8 cellular contexts compared by ENCODE assay signal in the genomic region with DNA sequence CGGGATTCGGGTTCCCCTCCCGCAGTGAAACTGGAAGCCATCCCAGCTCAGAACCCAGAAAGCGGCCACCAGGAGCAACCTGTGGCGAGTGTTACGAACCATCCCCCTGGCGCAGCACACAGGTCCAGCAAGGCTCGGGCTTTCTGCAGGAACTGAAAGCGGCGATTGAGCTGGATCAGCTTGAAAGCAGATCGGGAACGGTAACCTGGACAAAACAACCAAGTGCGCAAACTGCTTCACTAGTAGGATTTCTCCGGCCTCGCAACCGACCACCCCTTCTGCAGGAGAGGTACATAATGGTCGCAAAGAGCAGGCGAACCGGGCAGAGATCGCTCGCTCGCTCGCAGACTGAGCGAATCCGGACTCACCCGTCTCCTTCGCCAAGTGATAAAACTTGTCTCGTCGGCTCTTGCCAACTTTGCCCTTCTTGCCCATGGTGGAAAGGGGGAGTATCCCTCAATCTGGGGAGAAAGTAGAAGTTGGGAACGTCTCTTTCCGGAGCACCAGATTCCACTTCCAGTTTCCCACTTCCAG. TPM values are rescaled to one million over a fixed set of nuclear protein-coding genes. Genes with fewer than 3 reads are reported as not detected.
DNase-seq lines count a peak whose midpoint lies in the region; ATAC-seq and TF ChIP-seq lines count a peak whose summit lies in the region.

No MANE protein-coding gene starts in this region.

- H3K36me3 Mint-ChIP-seq in stimulated activated effector memory CD8-positive, alpha-beta T cell treated with anti-CD3 and anti-CD28 coated beads, Interleukin-12 subunit alpha, Interleukin-12 subunit beta, amount 100 ng/mL, for 72 hours: peaks cover 99% of the 10 kb centered on the region

- ATAC-seq in GM18498 (IDR thresholded peaks at IDR 0.05; ENCODE audit: unreplicated experiment) (peak; percentile 2), GM19035 (IDR thresholded peaks at IDR 0.05; ENCODE audit: unreplicated experiment) (no peak)
- peak; percentile 1 for ATAC-seq in stimulated activated effector memory CD8-positive, alpha-beta T cell treated with anti-CD3 and anti-CD28 coated beads, Interleukin-12 subunit alpha, Interleukin-12 subunit beta, amount 100 ng/mL, for 72 hours

- peak overlapping the region; percentile 98 for H3K4me3 ChIP-seq in HUES48 (ENCODE audit: low read depth, low read length)
- peak overlapping the region; percentile 44 to 80 (median 66) for H3K4me3 ChIP-seq in adrenal gland
- peak overlapping the region; percentile 97 for H3K4me3 ChIP-seq in iPS-18a (ENCODE audit: low read length)

- peak overlapping the region; percentile 91 for H3K4me3 Mint-ChIP-seq in stimulated activated effector memory CD8-positive, alpha-beta T cell treated with anti-CD3 and anti-CD28 coated beads, Interleukin-12 subunit alpha, Interleukin-12 subunit beta, amount 100 ng/mL, for 72 hours

- no peaks in the 10 kb centered on the region for H3K9me3 ChIP-seq in HUES48 (ENCODE audit: control insufficient read depth, insufficient read depth, low read length)
- no peaks in the 10 kb centered on the region for H3K9me3 ChIP-seq in adrenal gland (replicated peaks in 1 of 3)
- H3K9me3 ChIP-seq in iPS-18a (ENCODE audit: control insufficient read depth, low read depth, low read length): no peaks in the 10 kb centered on the region

- H3K27ac ChIP-seq in HUES48 (ENCODE audit: low read depth, low read length): peak overlapping the region; percentile 95
- peak overlapping the region in 4 of 5 donors; percentile 89 to 98 (median 92) for H3K27ac ChIP-seq in adrenal gland
- peak overlapping the region; percentile 100 for H3K27ac ChIP-seq in iPS-18a (ENCODE audit: low read length)

- H3K4me1 Mint-ChIP-seq in stimulated activated effector memory CD8-positive, alpha-beta T cell treated with anti-CD3 and anti-CD28 coated beads, Interleukin-12 subunit alpha, Interleukin-12 subunit beta, amount 100 ng/mL, for 72 hours: peaks cover 91% of the 10 kb centered on the region

- intact Hi-C loops in adrenal gland (cut with DNase I): no loop called here

- H3K4me1 ChIP-seq in HUES48 (ENCODE audit: control insufficient read depth, insufficient read depth, low read length): peaks cover 12% of the 10 kb centered on the region
- peaks cover 8 to 29% of the 10 kb centered on the region in 2 donors for H3K4me1 ChIP-seq in adrenal gland (replicated peaks in 1 of 2)
- H3K4me1 ChIP-seq in iPS-18a (ENCODE audit: control insufficient read depth, low read depth, low read length): peaks cover 4% of the 10 kb centered on the region

- no peak for TF ChIP-seq CTCF in adrenal gland (IDR thresholded peaks at IDR 0.05)

- DNase-seq in adrenal gland (peak in 5 of 7 donors; percentile 26 to 58 (median 49)), NK-92 (lab: John Stamatoyannopoulos, UW; ENCODE audit: unreplicated experiment) (no peak), DMS153 (lab: John Stamatoyannopoulos, UW) (no peak)
- DNase-seq in stimulated activated effector memory CD8-positive, alpha-beta T cell treated with anti-CD3 and anti-CD28 coated beads, Interleukin-12 subunit alpha, Interleukin-12 subunit beta, amount 100 ng/mL, for 72 hours (ENCODE audit: low spot score in 2 of 2): no peak

- no peaks in the 10 kb centered on the region for H3K9me3 Mint-ChIP-seq in stimulated activated effector memory CD8-positive, alpha-beta T cell treated with anti-CD3 and anti-CD28 coated beads, Interleukin-12 subunit alpha, Interleukin-12 subunit beta, amount 100 ng/mL, for 72 hours

- no peak for TF ChIP-seq POLR2A in adrenal gland (IDR thresholded peaks at IDR 0.05)

- peak overlapping the region; percentile 100 for H3K27ac Mint-ChIP-seq in stimulated activated effector memory CD8-positive, alpha-beta T cell treated with anti-CD3 and anti-CD28 coated beads, Interleukin-12 subunit alpha, Interleukin-12 subunit beta, amount 100 ng/mL, for 72 hours

- WGBS in adrenal gland, 4 donors: 0 to 2% (median 1%) methylated on average over 23 to 31 of the region's 31 CpGs

- H3K27me3 ChIP-seq in HUES48 (ENCODE audit: control insufficient read depth, insufficient read depth, low read length) (no peaks in the 10 kb centered on the region), adrenal gland (no peaks in the 10 kb centered on the region), iPS-18a (ENCODE audit: control insufficient read depth, insufficient read depth, low read length) (no peaks in the 10 kb centered on the region)

- H3K9ac ChIP-seq in HUES48 (ENCODE audit: low read depth, low read length) (peak overlapping the region; percentile 97), iPS-18a (ENCODE audit: low read length) (peak overlapping the region; percentile 97)

- H3K36me3 ChIP-seq in HUES48 (ENCODE audit: control insufficient read depth, insufficient read depth, low read length) (peaks cover 78% of the 10 kb centered on the region), adrenal gland (replicated peaks in 1 of 2) (peaks cover 0 to 70% of the 10 kb centered on the region in 2 donors), iPS-18a (ENCODE audit: control insufficient read depth, low read depth, low read length) (peaks cover 71% of the 10 kb centered on the region)

RNA-seq across cellular contexts. Expression of a gene that starts 0.7 kb away (rescaled TPM):
- 100 to 1,000 TPM in 5 of 8 donors, 10 to 100 TPM in 3; 79.8 to 167 (median 127) TPM for total RNA-seq in adrenal gland
- 100 to 1,000 TPM; 232 to 273 (median 247) TPM for polyA plus RNA-seq in adrenal gland

RNA-seq across cellular contexts. Expression of a gene that starts 0.9 kb away (rescaled TPM):
- total RNA-seq in adrenal gland: 10 to 100 TPM; 32.4 to 56.1 (median 43.2) TPM
- polyA plus RNA-seq in adrenal gland: 10 to 100 TPM; 19.4 to 54.1 (median 44.9) TPM

RNA-seq across cellular contexts. Expression of a gene that starts 15.9 kb away (rescaled TPM):
- 100 to 1,000 TPM in 4 of 8 donors, 10 to 100 TPM in 4; 41.9 to 185 (median 99.0) TPM for total RNA-seq in adrenal gland
- 10 to 100 TPM; 43.1 to 53.7 (median 52.7) TPM for polyA plus RNA-seq in adrenal gland

RNA-seq across cellular contexts. Expression of a gene that starts 46.9 kb away (rescaled TPM):
- not detected for total RNA-seq in adrenal gland
- not detected for polyA plus RNA-seq in adrenal gland

RNA-seq across cellular contexts. Expression of a gene that starts 52.6 kb away (rescaled TPM):
- 10 to 100 TPM; 45.0 to 99.8 (median 80.3) TPM for total RNA-seq in adrenal gland
- polyA plus RNA-seq in adrenal gland: 100 to 1,000 TPM in 1 of 3 donors, 10 to 100 TPM in 2; 80.3 to 109 (median 88.8) TPM

Comparison
In these comparisons a context has a peak if more than half of its experiments do, and no peak if none do; other contexts are left out.
1. DNase-seq: peak in adrenal gland (5 of 7); none in stimulated activated effector memory CD8-positive, alpha-beta T cell treated with anti-CD3 and anti-CD28 coated beads, Interleukin-12 subunit alpha, Interleukin-12 subunit beta, amount 100 ng/mL, for 72 hours (0 of 2), NK-92 (single experiment) and DMS153 (single experiment).
2. Peak in every context shown above with its lines, with median percentiles within 50 percentile points of each other: H3K27ac ChIP-seq and H3K4me3 ChIP-seq.